Comparison of ENCODE assay signal across 1 cellular context in genomic region chr17:80262291-80262690, GRCh38.
TF ChIP-seq lines count a peak whose summit lies in the region.

No MANE protein-coding gene starts in this region.

TF ChIP-seq in H1, 55 proteins besides CTCF, POLR2A, EP300 and RAD21:
- TF ChIP-seq POLR2AphosphoS5 (IDR thresholded peaks at IDR 0.05; ENCODE audit: low read depth, low read length) (no peak), SP4 (IDR thresholded peaks at IDR 0.05; ENCODE audit: low read length) (no peak)
